In genomic region chr5:144024601-144025000, GRCh38 we compare ENCODE assay signal across 27 cellular contexts.
"Had no signal": no experiment of that assay in that cellular context is flagged by ENCODE, and none has a peak within 500 bp of the region (broad histone marks: within the 10 kb centered on the region; RNA-seq: fewer than 3 reads in every experiment).

No MANE protein-coding gene starts in this region.

- H3K27ac ChIP-seq: ascending aorta, breast epithelium, left ventricle myocardium inferior, thyroid gland had no signal

- H3K4me3 ChIP-seq: ascending aorta, breast epithelium, left ventricle myocardium inferior, thyroid gland had no signal

- H3K4me1 ChIP-seq: breast epithelium, thyroid gland had no signal

- DNase-seq: activated CD4-positive, alpha-beta T cell treated with anti-CD3 and anti-CD28 coated beads for 48 hours; activated CD4-positive, CD25-positive, alpha-beta regulatory T cell; activated CD8-positive, alpha-beta T cell treated with anti-CD3 and anti-CD28 coated beads for 36 hours; activated effector memory CD4-positive, alpha-beta T cell treated with Interleukin-2 at 50 U/mL for 16 hours; activated naive CD4-positive, alpha-beta T cell treated with anti-CD3 and anti-CD28 coated beads, Interleukin-2, amount 10 ng/mL, durations not matched to agents 7 days and 5 days; activated T-cell treated with anti-CD3 and anti-CD28 coated beads, Interleukin-2, amount 50 U/mL, for 24 hours; cerebellar nuclear complex; cortex of kidney; foreskin melanocyte; glutamatergic neuron; hippocampal formation; islet precursor cell; left ventricle myocardium inferior; mammary epithelial cell; midbrain; nephron progenitor cell; nucleus accumbens; stimulated activated CD4-positive, alpha-beta T cell treated with anti-CD3 and anti-CD28 coated beads, Interleukin-12 subunit alpha, Interleukin-12 subunit beta, amount 100 ng/mL, for 4 hours; stimulated activated CD4-positive, alpha-beta T cell treated with anti-CD3 and anti-CD28 coated beads, Interleukin-1b, Interleukin-23, amount 100 ng/mL, for 48 hours; stimulated activated CD8-positive, alpha-beta memory T cell treated with anti-CD3 and anti-CD28 coated beads, Interleukin-4, amount 100 ng/mL, for 48 hours; stimulated activated naive CD4-positive, alpha-beta T cell treated with Interleukin-2 at 50 U/mL for 16 hours; T-cell; T-helper 9 cell; thyroid gland had no signal

- ATAC-seq: activated CD8-positive, alpha-beta T cell treated with anti-CD3 and anti-CD28 coated beads for 36 hours; esophagus mucosa; T-cell had no signal

- H3K27me3 ChIP-seq: ascending aorta, breast epithelium, thyroid gland had no signal

- H3K36me3 ChIP-seq: ascending aorta, breast epithelium, left ventricle myocardium inferior, thyroid gland had no signal

- H3K9me3 ChIP-seq: ascending aorta, breast epithelium, left ventricle myocardium inferior, thyroid gland had no signal
